Comparison of ENCODE assay signal across 8 cellular contexts in genomic region chr14:22979748-22980392, GRCh38. TPM values are rescaled to one million over a fixed set of nuclear protein-coding genes. Genes with fewer than 3 reads are reported as not detected.
DNase-seq lines count a peak whose midpoint lies in the region; ATAC-seq and TF ChIP-seq lines count a peak whose summit lies in the region.

No MANE protein-coding gene starts in this region.

- peak overlapping the region in 8 of 10 experiments; percentile 52 to 84 (median 76); a peak in 15 of 20 replicates for H3K4me3 ChIP-seq in BLaER1 treated with 17β-estradiol and CSF1 and Interleukin-3, amounts not matched to agents 10 nM and 100 nM
- peak overlapping the region; percentile 95 for H3K4me3 ChIP-seq in Loucy (ENCODE audit: low read length, poor library complexity, severe bottlenecking)
- H3K4me3 ChIP-seq in endodermal cell (ENCODE audit: low read length): peak overlapping the region; percentile 88
- no peak overlapping the region for H3K4me3 ChIP-seq in mucosa of descending colon

- H3K36me3 Mint-ChIP-seq in endodermal cell (ENCODE audit: low read depth): peaks cover 28% of the 10 kb centered on the region
- H3K36me3 Mint-ChIP-seq in nephron (ENCODE audit: low read depth): peaks cover 30% of the 10 kb centered on the region

- peaks cover 10 to 76% (median 67%) of the 10 kb centered on the region in 10 experiments for H3K4me1 ChIP-seq in BLaER1 treated with 17β-estradiol and CSF1 and Interleukin-3, amounts not matched to agents 10 nM and 100 nM
- H3K4me1 ChIP-seq in Loucy (ENCODE audit: insufficient read depth, low read length, poor library complexity, severe bottlenecking): peaks cover 28% of the 10 kb centered on the region
- peaks cover 26% of the 10 kb centered on the region for H3K4me1 ChIP-seq in endodermal cell (ENCODE audit: control insufficient read depth, insufficient read depth, low read length)
- H3K4me1 ChIP-seq in mucosa of descending colon (ENCODE audit: low read depth): peaks cover 39% of the 10 kb centered on the region

- peaks cover 0 to 32% (median 0%) of the 10 kb centered on the region in 11 experiments; a peak in 6 of 22 replicates for H4K20me1 ChIP-seq in BLaER1 treated with 17β-estradiol and CSF1 and Interleukin-3, amounts not matched to agents 10 nM and 100 nM
- H4K20me1 ChIP-seq in Loucy (ENCODE audit: insufficient read depth, low read length, poor library complexity, severe bottlenecking): no peaks in the 10 kb centered on the region

- peak overlapping the region; percentile 46; the same call in 1 of the 2 replicates for H2AFZ ChIP-seq in Loucy (ENCODE audit: low read length)

- H3K79me2 ChIP-seq in Loucy (ENCODE audit: insufficient read depth, low read length): peaks cover 34% of the 10 kb centered on the region

- H3K9me2 ChIP-seq in Loucy (replicated peaks; ENCODE audit: low read depth, low read length): no peaks in the 10 kb centered on the region

- intact Hi-C loops in mucosa of descending colon (cut with DNase I, micrococcal nuclease): no loop called here

- no peaks in the 10 kb centered on the region for H3F3A ChIP-seq in Loucy (ENCODE audit: low read depth)

- 47 to 69% methylated on average over 3 to 4 of the region's 8 CpGs for WGBS in endodermal cell (ENCODE audit: insufficient coverage in 1 of 2, insufficient read length in 1 of 2), 2 experiments

- H3K9me3 Mint-ChIP-seq in endodermal cell: no peaks in the 10 kb centered on the region
- no peaks in the 10 kb centered on the region for H3K9me3 Mint-ChIP-seq in nephron

- peak overlapping the region in 7 of 11 experiments; percentile 33 to 85 (median 69); a peak in 13 of 22 replicates for H3K9ac ChIP-seq in BLaER1 treated with 17β-estradiol and CSF1 and Interleukin-3, amounts not matched to agents 10 nM and 100 nM
- H3K9ac ChIP-seq in Loucy (ENCODE audit: low read depth, low read length, poor library complexity, severe bottlenecking) (peak overlapping the region; percentile 64), endodermal cell (ENCODE audit: extremely low read depth, low read length, poor library complexity, severe bottlenecking) (peak overlapping the region; percentile 91)

- DNase-seq in endodermal cell (no peak), mucosa of descending colon (no peak), D341Med (ENCODE audit: low spot score) (no peak), DMS79 (lab: John Stamatoyannopoulos, UW) (no peak)

- H3K36me3 ChIP-seq in BLaER1 treated with 17β-estradiol and CSF1 and Interleukin-3, amounts not matched to agents 10 nM and 100 nM: peaks cover 0 to 21% (median 8%) of the 10 kb centered on the region in 11 experiments; a peak in 12 of 22 replicates
- no peaks in the 10 kb centered on the region for H3K36me3 ChIP-seq in Loucy (ENCODE audit: insufficient read depth, low read length)
- H3K36me3 ChIP-seq in endodermal cell (ENCODE audit: control insufficient read depth, insufficient read depth, low read length): peaks cover 26% of the 10 kb centered on the region
- no peaks in the 10 kb centered on the region for H3K36me3 ChIP-seq in mucosa of descending colon (ENCODE audit: low read depth)

- H3K27me3 Mint-ChIP-seq in endodermal cell (ENCODE audit: insufficient read depth): peaks cover 18% of the 10 kb centered on the region
- no peaks in the 10 kb centered on the region for H3K27me3 Mint-ChIP-seq in nephron (ENCODE audit: low read depth)

- no peak overlapping the region for H3K4me3 Mint-ChIP-seq in endodermal cell
- peak overlapping the region; percentile 90 to 93 (median 91) for H3K4me3 Mint-ChIP-seq in nephron

- H3K9me3 ChIP-seq in BLaER1 treated with 17β-estradiol and CSF1 and Interleukin-3, amounts not matched to agents 10 nM and 100 nM (replicated peaks in 1 of 11): no peaks in the 10 kb centered on the region
- H3K9me3 ChIP-seq in Loucy (ENCODE audit: insufficient read depth, low read depth, low read length) (no peaks in the 10 kb centered on the region), endodermal cell (ENCODE audit: control insufficient read depth, low read length) (no peaks in the 10 kb centered on the region), mucosa of descending colon (no peaks in the 10 kb centered on the region)

- peak overlapping the region; percentile 63 for H3K27ac Mint-ChIP-seq in endodermal cell
- H3K27ac Mint-ChIP-seq in nephron: peak overlapping the region; percentile 92 to 98 (median 97)

- H3K27ac ChIP-seq in BLaER1 treated with 17β-estradiol and CSF1 and Interleukin-3, amounts not matched to agents 10 nM and 100 nM: peak overlapping the region in 4 of 11 experiments; percentile 8 to 48 (median 32); a peak in 4 of 22 replicates
- H3K27ac ChIP-seq in endodermal cell (ENCODE audit: low read depth, low read length): peak overlapping the region; percentile 42

- H3K4me2 ChIP-seq in BLaER1 treated with 17β-estradiol and CSF1 and Interleukin-3, amounts not matched to agents 10 nM and 100 nM: peak overlapping the region; percentile 32 to 98 (median 94); a peak in 20 of 22 replicates
- H3K4me2 ChIP-seq in Loucy (ENCODE audit: low read depth, low read length, poor library complexity, severe bottlenecking): peak overlapping the region; percentile 100

- TF ChIP-seq CTCF in Loucy (conservative IDR thresholded peaks at IDR 0.05; ENCODE audit: low read length) (no peak), endodermal cell (conservative IDR thresholded peaks at IDR 0.05) (no peak), nephron (IDR thresholded peaks at IDR 0.05; ENCODE audit: unreplicated experiment in 3 of 3) (no peak), mucosa of descending colon (IDR thresholded peaks at IDR 0.05) (no peak)

- peaks cover 20 to 40% (median 30%) of the 10 kb centered on the region in 11 experiments for H3K27me3 ChIP-seq in BLaER1 treated with 17β-estradiol and CSF1 and Interleukin-3, amounts not matched to agents 10 nM and 100 nM
- H3K27me3 ChIP-seq in Loucy (ENCODE audit: insufficient read depth, low read length, poor library complexity, severe bottlenecking) (no peaks in the 10 kb centered on the region), endodermal cell (ENCODE audit: control insufficient read depth, insufficient read depth, low read length, poor library complexity, severe bottlenecking) (no peaks in the 10 kb centered on the region)

- peaks cover 43% of the 10 kb centered on the region for H3K4me1 Mint-ChIP-seq in endodermal cell
- peaks cover 46% of the 10 kb centered on the region for H3K4me1 Mint-ChIP-seq in nephron

- ATAC-seq in mucosa of descending colon: no peak
- ATAC-seq in GM18498 (IDR thresholded peaks at IDR 0.05; ENCODE audit: unreplicated experiment): no peak

RNA-seq across cellular contexts. Expression of gene AJUBA, which starts 2.5 kb away (rescaled TPM):
- total RNA-seq in endodermal cell (10 to 100 TPM; 34.2 to 51.4 TPM), mucosa of descending colon (1 to 10 TPM; 1.5 to 4.7 (median 2.3) TPM)
- polyA plus RNA-seq in endodermal cell (2013, experiment 1 of 2): 46.6 TPM
- 47.8 TPM for polyA plus RNA-seq in endodermal cell (2013, experiment 2 of 2)

RNA-seq across cellular contexts. Expression of gene HAUS4, which starts 23.0 kb away (rescaled TPM):
- 10 to 100 TPM; 43.2 to 57.1 TPM for total RNA-seq in endodermal cell
- 64.7 TPM for polyA plus RNA-seq in endodermal cell (2013, experiment 1 of 2)
- polyA plus RNA-seq in endodermal cell (2013, experiment 2 of 2): 66.1 TPM
- 10 to 100 TPM; 34.0 to 42.8 (median 41.4) TPM for total RNA-seq in mucosa of descending colon

RNA-seq across cellular contexts. Expression of gene C14orf93, which starts 30.1 kb away (rescaled TPM):
- 1 to 10 TPM; 7.0 to 9.4 TPM for total RNA-seq in endodermal cell
- 9.6 TPM for polyA plus RNA-seq in endodermal cell (2013, experiment 1 of 2)
- 11.2 TPM for polyA plus RNA-seq in endodermal cell (2013, experiment 2 of 2)
- total RNA-seq in mucosa of descending colon: 10 to 100 TPM; 11.0 to 16.3 (median 11.8) TPM

RNA-seq across cellular contexts. Expression of gene PRMT5, which starts 50.7 kb away (rescaled TPM):
- 100 to 1,000 TPM; 111 to 112 TPM for total RNA-seq in endodermal cell
- polyA plus RNA-seq in endodermal cell (2013, experiment 1 of 2): 114 TPM
- polyA plus RNA-seq in endodermal cell (2013, experiment 2 of 2): 97.8 TPM
- total RNA-seq in mucosa of descending colon: 10 to 100 TPM; 47.7 to 55.1 (median 50.2) TPM

RNA-seq across cellular contexts. Expression of gene PSMB5, which starts 54.8 kb away (rescaled TPM):
- total RNA-seq in endodermal cell (100 to 1,000 TPM; 227 to 257 TPM), mucosa of descending colon (10 to 100 TPM; 54.4 to 94.3 (median 92.5) TPM)
- polyA plus RNA-seq in endodermal cell (2013, experiment 1 of 2): 176 TPM
- 169 TPM for polyA plus RNA-seq in endodermal cell (2013, experiment 2 of 2)

Comparison
In these comparisons a context has a peak if more than half of its experiments do, and no peak if none do; other contexts are left out.
1. RNA of gene AJUBA, which starts 2.5 kb away (total RNA-seq): 34.2 to 51.4 TPM in endodermal cell; 1.5 to 4.7 TPM in mucosa of descending colon; every median in the first group is over 4 times any median in the second.
2. Peak in every context shown above with its lines, with median percentiles within 50 percentile points of each other: H3K9ac ChIP-seq.